In genomic region chr1:115112496-115113375, GRCh38 we compare ENCODE assay signal across 8 cellular contexts. TPM values are rescaled to one million over a fixed set of nuclear protein-coding genes. Genes with fewer than 3 reads are reported as not detected.
A peak's percentile ranks its signal among the peaks of the same experiment; 100 is the strongest.
DNase-seq lines count a peak whose midpoint lies in the region; ATAC-seq and TF ChIP-seq lines count a peak whose summit lies in the region.

No MANE protein-coding gene starts in this region.

- H3K4me1 Mint-ChIP-seq in activated naive CD8-positive, alpha-beta T cell treated with anti-CD3 and anti-CD28 coated beads, Interleukin-2, amount 50 U/mL, for 24 hours = peaks cover 4% of the 10 kb centered on the region

- ATAC-seq in SK-N-SH treated with all-trans-retinoic acid at 6 μM for 48 hours = peak; percentile 66
- ATAC-seq in activated naive CD8-positive, alpha-beta T cell treated with anti-CD3 and anti-CD28 coated beads, Interleukin-2, amount 50 U/mL, for 24 hours = no peak

- H3K27ac Mint-ChIP-seq in activated naive CD8-positive, alpha-beta T cell treated with anti-CD3 and anti-CD28 coated beads, Interleukin-2, amount 50 U/mL, for 24 hours = no peak overlapping the region

- DNase-seq in NOMO-1 treated with DMSO at 0.1 percent for 48 hours (lab: John Stamatoyannopoulos, UW; ENCODE audit: unreplicated experiment) (peak; percentile 5), NOMO-1 treated with dmso at 0.1 percent for 144 hours (lab: John Stamatoyannopoulos, UW; ENCODE audit: unreplicated experiment) (no peak), islet precursor cell (peak; percentile 82), NCI-H2029 (lab: John Stamatoyannopoulos, UW) (no peak), cerebellum (ENCODE audit: low spot score) (no peak)
- peak; percentile 51 for DNase-seq in activated naive CD8-positive, alpha-beta T cell treated with anti-CD3 and anti-CD28 coated beads, Interleukin-2, amount 50 U/mL, for 24 hours
- DNase-seq in stimulated activated CD4-positive, alpha-beta T cell treated with anti-CD3 and anti-CD28 coated beads, Interleukin-4, amount 100 ng/mL, for 1 hour = peak; percentile 48

- no peaks in the 10 kb centered on the region for H3K9me3 Mint-ChIP-seq in activated naive CD8-positive, alpha-beta T cell treated with anti-CD3 and anti-CD28 coated beads, Interleukin-2, amount 50 U/mL, for 24 hours

- no peaks in the 10 kb centered on the region for H3K27me3 Mint-ChIP-seq in activated naive CD8-positive, alpha-beta T cell treated with anti-CD3 and anti-CD28 coated beads, Interleukin-2, amount 50 U/mL, for 24 hours

- no peaks in the 10 kb centered on the region for H3K36me3 Mint-ChIP-seq in activated naive CD8-positive, alpha-beta T cell treated with anti-CD3 and anti-CD28 coated beads, Interleukin-2, amount 50 U/mL, for 24 hours (ENCODE audit: low read depth)

- no peak overlapping the region for H3K4me3 Mint-ChIP-seq in activated naive CD8-positive, alpha-beta T cell treated with anti-CD3 and anti-CD28 coated beads, Interleukin-2, amount 50 U/mL, for 24 hours

TF ChIP-seq in SK-N-SH treated with all-trans-retinoic acid at 6 μM for 48 hours, 23 proteins besides CTCF, POLR2A, EP300 and RAD21:
- no peak for TF ChIP-seq ISL1 (CRISPR knock-in tag; IDR thresholded peaks at IDR 0.05)
- no peak for TF ChIP-seq ZNF70 (CRISPR knock-in tag; IDR thresholded peaks at IDR 0.05)
- TF ChIP-seq ZNF8 (CRISPR knock-in tag; IDR thresholded peaks at IDR 0.05) = no peak
- TF ChIP-seq CSRNP3 (CRISPR knock-in tag; IDR thresholded peaks at IDR 0.05) = no peak
- TF ChIP-seq CREB5 (CRISPR knock-in tag; IDR thresholded peaks at IDR 0.05; ENCODE audit: low read depth) = no peak
- TF ChIP-seq ESRRG (CRISPR knock-in tag; IDR thresholded peaks at IDR 0.05) = no peak
- TF ChIP-seq CSDC2 (CRISPR knock-in tag; IDR thresholded peaks at IDR 0.05) = no peak
- no peak for TF ChIP-seq ZC3H10 (CRISPR knock-in tag; IDR thresholded peaks at IDR 0.05)
- TF ChIP-seq RARB (CRISPR knock-in tag; IDR thresholded peaks at IDR 0.05) = no peak
- TF ChIP-seq ZFP30 (CRISPR knock-in tag; IDR thresholded peaks at IDR 0.05) = no peak
- no peak for TF ChIP-seq TSHZ2 (CRISPR knock-in tag; IDR thresholded peaks at IDR 0.05)
- TF ChIP-seq TCF4 (CRISPR knock-in tag; IDR thresholded peaks at IDR 0.05; ENCODE audit: borderline replicate concordance) = no peak
- TF ChIP-seq SNAI2 (CRISPR knock-in tag; IDR thresholded peaks at IDR 0.05) = no peak
- no peak for TF ChIP-seq BACH2 (CRISPR knock-in tag; IDR thresholded peaks at IDR 0.05; ENCODE audit: borderline replicate concordance)
- TF ChIP-seq PPARA (CRISPR knock-in tag; IDR thresholded peaks at IDR 0.05; ENCODE audit: borderline replicate concordance) = no peak

RNA-seq across cellular contexts. Expression of gene TSPAN2, which starts 23.4 kb away (rescaled TPM):
- 11.1 TPM for total RNA-seq in cerebellum

Comparison
In these comparisons a context has a peak if more than half of its experiments do, and no peak if none do; other contexts are left out.
1. DNase-seq: peak in NOMO-1 treated with DMSO at 0.1 percent for 48 hours (single experiment), activated naive CD8-positive, alpha-beta T cell treated with anti-CD3 and anti-CD28 coated beads, Interleukin-2, amount 50 U/mL, for 24 hours (single experiment), islet precursor cell (single experiment) and stimulated activated CD4-positive, alpha-beta T cell treated with anti-CD3 and anti-CD28 coated beads, Interleukin-4, amount 100 ng/mL, for 1 hour (single experiment); none in NOMO-1 treated with dmso at 0.1 percent for 144 hours (single experiment), NCI-H2029 (single experiment) and cerebellum (single experiment).